ENCODE assay signal across 20 cellular contexts in the genomic region with DNA sequence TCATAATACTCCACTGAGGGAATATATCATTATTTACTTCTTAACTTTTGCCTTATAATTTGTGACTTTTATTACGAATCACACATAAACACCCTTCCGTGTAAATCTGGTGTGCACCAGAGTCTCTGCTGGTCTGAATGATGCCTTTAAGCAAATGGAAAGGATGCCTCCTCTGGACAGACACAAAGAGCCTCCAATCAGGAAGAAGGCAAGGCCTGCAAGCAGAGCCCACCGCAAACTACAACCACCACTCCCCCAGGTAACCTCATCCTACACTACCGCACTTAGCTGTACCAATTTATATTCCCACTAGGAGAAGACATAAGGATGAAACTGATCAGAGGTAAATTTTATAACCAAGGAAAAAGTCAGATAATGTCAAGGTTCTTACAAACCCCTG.
DNase-seq lines count a peak whose midpoint lies in the region; ATAC-seq and TF ChIP-seq lines count a peak whose summit lies in the region.
"Had no signal": no experiment of that assay in that cellular context is flagged by ENCODE, and none has a peak within 500 bp of the region (broad histone marks: within the 10 kb centered on the region; RNA-seq: fewer than 3 reads in every experiment).

No MANE protein-coding gene starts in this region.

- H3K27ac ChIP-seq in DOHH2 (ENCODE audit: low read depth, low read length) (peak overlapping the region; percentile 97; the same call in 1 of the 2 replicates), MM.1S (ENCODE audit: low read length) (no peak overlapping the region)
- H3K27ac ChIP-seq: BLaER1 treated with 17β-estradiol and CSF1 and Interleukin-3, amounts not matched to agents 10 nM and 100 nM had no signal

- H4K20me1 ChIP-seq in DOHH2 (ENCODE audit: control insufficient read depth, insufficient read depth, low read depth, low read length) (no peaks in the 10 kb centered on the region), MM.1S (ENCODE audit: insufficient read depth, low read length) (no peaks in the 10 kb centered on the region)
- H4K20me1 ChIP-seq: BLaER1 treated with 17β-estradiol and CSF1 and Interleukin-3, amounts not matched to agents 10 nM and 100 nM had no signal

- H3K79me2 ChIP-seq in DOHH2 (ENCODE audit: control insufficient read depth, low read length) (peaks cover 60% of the 10 kb centered on the region), MM.1S (ENCODE audit: low read length) (peaks cover 19% of the 10 kb centered on the region)

- H3K9me3 ChIP-seq in DOHH2 (ENCODE audit: control insufficient read depth, insufficient read depth, low read length), result no peaks in the 10 kb centered on the region
- H3K9me3 ChIP-seq in MM.1S (replicated peaks; ENCODE audit: insufficient read depth, low read length), result no peaks in the 10 kb centered on the region
- H3K9me3 ChIP-seq: BLaER1 treated with 17β-estradiol and CSF1 and Interleukin-3, amounts not matched to agents 10 nM and 100 nM had no signal

- no peak for DNase-seq in activated naive CD8-positive, alpha-beta T cell treated with anti-CD3 and anti-CD28 coated beads for 36 hours
- DNase-seq in activated B cell treated with CpG ODN at 0.5 μM for 24 hours (no peak), DMS 273 (lab: John Stamatoyannopoulos, UW; ENCODE audit: unreplicated experiment) (no peak), MM.1S (no peak)
- DNase-seq in stimulated activated naive B cell treated with anti-CD40 and anti-IgM and Interleukin-4, amounts not matched to agents 10 μg/mL and 1 μg/mL and 100 μg/mL, for 72 hours, result no peak
- DNase-seq: 8988T, DMS79 treated with DMSO at 0.1 percent for 48 hours, EL, GOT3, H7, KBM-7 had no signal

- H3K9me2 ChIP-seq in DOHH2 (replicated peaks; ENCODE audit: control insufficient read depth, low read length) (no peaks in the 10 kb centered on the region), MM.1S (replicated peaks; ENCODE audit: insufficient read depth, low read length) (no peaks in the 10 kb centered on the region)

- H3K9me3 Mint-ChIP-seq in activated naive CD8-positive, alpha-beta T cell (ENCODE audit: low read depth), result no peaks in the 10 kb centered on the region
- no peaks in the 10 kb centered on the region for H3K9me3 Mint-ChIP-seq in activated naive CD8-positive, alpha-beta T cell treated with anti-CD3 and anti-CD28 coated beads for 36 hours
- H3K9me3 Mint-ChIP-seq in activated B cell treated with CpG ODN at 0.5 μM for 24 hours, result no peaks in the 10 kb centered on the region
- no peaks in the 10 kb centered on the region for H3K9me3 Mint-ChIP-seq in stimulated activated naive B cell treated with anti-CD40 and anti-IgM and Interleukin-4, amounts not matched to agents 10 μg/mL and 1 μg/mL and 100 μg/mL, for 72 hours
- H3K9me3 Mint-ChIP-seq: IgD-negative memory B cell had no signal

- no peak overlapping the region for H3K4me3 Mint-ChIP-seq in activated naive CD8-positive, alpha-beta T cell
- H3K4me3 Mint-ChIP-seq in activated naive CD8-positive, alpha-beta T cell treated with anti-CD3 and anti-CD28 coated beads for 36 hours, result no peak overlapping the region
- no peak overlapping the region for H3K4me3 Mint-ChIP-seq in activated B cell treated with CpG ODN at 0.5 μM for 24 hours
- H3K4me3 Mint-ChIP-seq in stimulated activated naive B cell treated with anti-CD40 and anti-IgM and Interleukin-4, amounts not matched to agents 10 μg/mL and 1 μg/mL and 100 μg/mL, for 72 hours, result no peak overlapping the region
- H3K4me3 Mint-ChIP-seq: B cell, IgD-negative memory B cell had no signal

- H3K27me3 ChIP-seq in DOHH2 (ENCODE audit: control insufficient read depth, low read length) (no peaks in the 10 kb centered on the region), MM.1S (replicated peaks; ENCODE audit: insufficient read depth, low read length) (no peaks in the 10 kb centered on the region)
- H3K27me3 ChIP-seq: BLaER1 treated with 17β-estradiol and CSF1 and Interleukin-3, amounts not matched to agents 10 nM and 100 nM had no signal

- no peaks in the 10 kb centered on the region for H3K27me3 Mint-ChIP-seq in activated naive CD8-positive, alpha-beta T cell
- no peaks in the 10 kb centered on the region for H3K27me3 Mint-ChIP-seq in activated naive CD8-positive, alpha-beta T cell treated with anti-CD3 and anti-CD28 coated beads for 36 hours
- H3K27me3 Mint-ChIP-seq in activated B cell treated with CpG ODN at 0.5 μM for 24 hours, result no peaks in the 10 kb centered on the region
- no peaks in the 10 kb centered on the region for H3K27me3 Mint-ChIP-seq in stimulated activated naive B cell treated with anti-CD40 and anti-IgM and Interleukin-4, amounts not matched to agents 10 μg/mL and 1 μg/mL and 100 μg/mL, for 72 hours
- H3K27me3 Mint-ChIP-seq: B cell, IgD-negative memory B cell had no signal

- H3K36me3 ChIP-seq in DOHH2 (ENCODE audit: control insufficient read depth, low read length) (peaks cover 23% of the 10 kb centered on the region), MM.1S (replicated peaks; ENCODE audit: insufficient read depth, low read length) (no peaks in the 10 kb centered on the region)

- H3F3A ChIP-seq in DOHH2 (ENCODE audit: control insufficient read depth, insufficient read depth) (peaks cover 46% of the 10 kb centered on the region), MM.1S (ENCODE audit: insufficient read depth, low read length) (no peaks in the 10 kb centered on the region)

- ATAC-seq in activated B cell treated with CpG ODN at 0.5 μM for 24 hours (ENCODE audit: low read depth), result no peak
- no peak for ATAC-seq in stimulated activated naive B cell treated with anti-CD40 and anti-IgM and Interleukin-4, amounts not matched to agents 10 μg/mL and 1 μg/mL and 100 μg/mL, for 72 hours (replicated peaks)
- no peak for ATAC-seq in GM19023 (IDR thresholded peaks at IDR 0.05; ENCODE audit: unreplicated experiment)
- ATAC-seq: GM12878, HCT116, HepG2 had no signal

- no peak for TF ChIP-seq CTCF in DOHH2 (IDR thresholded peaks at IDR 0.05; ENCODE audit: low read depth, low read length, poor library complexity, severe bottlenecking)
- no peak for TF ChIP-seq CTCF in activated B cell treated with CpG ODN at 0.5 μM for 24 hours (IDR thresholded peaks at IDR 0.05)
- TF ChIP-seq CTCF in MM.1S (IDR thresholded peaks at IDR 0.05; ENCODE audit: low read length), result no peak

- H3K4me1 ChIP-seq in DOHH2 (ENCODE audit: control insufficient read depth, low read length) (peaks cover 88% of the 10 kb centered on the region), MM.1S (ENCODE audit: low read length) (0 out of 2 replicates have a peak, but pooled peaks cover 3% of the 10 kb centered on the region)

- POLR2A ChIA-PET in activated B cell treated with CpG ODN at 0.5 μM for 24 hours (lab: Charles Lee), result no interaction called here

- no peak overlapping the region for H3K4me3 ChIP-seq in DOHH2 (ENCODE audit: low read length)
- H3K4me3 ChIP-seq in MM.1S (ENCODE audit: low read length), result no peak overlapping the region
- H3K4me3 ChIP-seq: BLaER1 treated with 17β-estradiol and CSF1 and Interleukin-3, amounts not matched to agents 10 nM and 100 nM; GM12878 had no signal

- CTCF ChIA-PET in activated B cell treated with CpG ODN at 0.5 μM for 24 hours (lab: Charles Lee), result no interaction called here

- no peak overlapping the region for H3K9ac ChIP-seq in MM.1S (ENCODE audit: low read length)
- H3K9ac ChIP-seq: BLaER1 treated with 17β-estradiol and CSF1 and Interleukin-3, amounts not matched to agents 10 nM and 100 nM had no signal

- H2AFZ ChIP-seq in MM.1S (ENCODE audit: low read length), result no peak overlapping the region

- peaks cover 9% of the 10 kb centered on the region for H3K36me3 Mint-ChIP-seq in activated naive CD8-positive, alpha-beta T cell
- peaks cover 15% of the 10 kb centered on the region for H3K36me3 Mint-ChIP-seq in activated naive CD8-positive, alpha-beta T cell treated with anti-CD3 and anti-CD28 coated beads for 36 hours
- H3K36me3 Mint-ChIP-seq in activated B cell treated with CpG ODN at 0.5 μM for 24 hours (ENCODE audit: low read depth), result peaks cover 20% of the 10 kb centered on the region
- peaks cover 0 to 15% of the 10 kb centered on the region in 2 donors for H3K36me3 Mint-ChIP-seq in stimulated activated naive B cell treated with anti-CD40 and anti-IgM and Interleukin-4, amounts not matched to agents 10 μg/mL and 1 μg/mL and 100 μg/mL, for 72 hours

- H3K4me2 ChIP-seq in DOHH2 (ENCODE audit: low read length) (no peak overlapping the region; the same call in 1 of the 2 replicates), MM.1S (ENCODE audit: low read depth, low read length) (no peak overlapping the region)
- H3K4me2 ChIP-seq: BLaER1 treated with 17β-estradiol and CSF1 and Interleukin-3, amounts not matched to agents 10 nM and 100 nM had no signal

- peaks cover 61% of the 10 kb centered on the region for H3K4me1 Mint-ChIP-seq in activated naive CD8-positive, alpha-beta T cell (ENCODE audit: low read depth)
- peaks cover 21% of the 10 kb centered on the region for H3K4me1 Mint-ChIP-seq in activated naive CD8-positive, alpha-beta T cell treated with anti-CD3 and anti-CD28 coated beads for 36 hours
- peaks cover 50% of the 10 kb centered on the region for H3K4me1 Mint-ChIP-seq in activated B cell treated with CpG ODN at 0.5 μM for 24 hours
- H3K4me1 Mint-ChIP-seq in stimulated activated naive B cell treated with anti-CD40 and anti-IgM and Interleukin-4, amounts not matched to agents 10 μg/mL and 1 μg/mL and 100 μg/mL, for 72 hours, result peaks cover 25 to 60% of the 10 kb centered on the region in 2 donors

- H3K27ac Mint-ChIP-seq in activated naive CD8-positive, alpha-beta T cell, result peak overlapping the region; percentile 3
- no peak overlapping the region for H3K27ac Mint-ChIP-seq in activated naive CD8-positive, alpha-beta T cell treated with anti-CD3 and anti-CD28 coated beads for 36 hours
- peak overlapping the region; percentile 51 for H3K27ac Mint-ChIP-seq in activated B cell treated with CpG ODN at 0.5 μM for 24 hours
- H3K27ac Mint-ChIP-seq in stimulated activated naive B cell treated with anti-CD40 and anti-IgM and Interleukin-4, amounts not matched to agents 10 μg/mL and 1 μg/mL and 100 μg/mL, for 72 hours, result peak overlapping the region; percentile 47
- H3K27ac Mint-ChIP-seq: B cell had no signal

- intact Hi-C loops in activated B cell treated with CpG ODN at 0.5 μM for 24 hours (cut with micrococcal nuclease), result loop anchor here (5.0 kb wide), 1 partner anchor 159 kb away; no protein-coding TSS in a partner anchor
